In the genomic region with DNA sequence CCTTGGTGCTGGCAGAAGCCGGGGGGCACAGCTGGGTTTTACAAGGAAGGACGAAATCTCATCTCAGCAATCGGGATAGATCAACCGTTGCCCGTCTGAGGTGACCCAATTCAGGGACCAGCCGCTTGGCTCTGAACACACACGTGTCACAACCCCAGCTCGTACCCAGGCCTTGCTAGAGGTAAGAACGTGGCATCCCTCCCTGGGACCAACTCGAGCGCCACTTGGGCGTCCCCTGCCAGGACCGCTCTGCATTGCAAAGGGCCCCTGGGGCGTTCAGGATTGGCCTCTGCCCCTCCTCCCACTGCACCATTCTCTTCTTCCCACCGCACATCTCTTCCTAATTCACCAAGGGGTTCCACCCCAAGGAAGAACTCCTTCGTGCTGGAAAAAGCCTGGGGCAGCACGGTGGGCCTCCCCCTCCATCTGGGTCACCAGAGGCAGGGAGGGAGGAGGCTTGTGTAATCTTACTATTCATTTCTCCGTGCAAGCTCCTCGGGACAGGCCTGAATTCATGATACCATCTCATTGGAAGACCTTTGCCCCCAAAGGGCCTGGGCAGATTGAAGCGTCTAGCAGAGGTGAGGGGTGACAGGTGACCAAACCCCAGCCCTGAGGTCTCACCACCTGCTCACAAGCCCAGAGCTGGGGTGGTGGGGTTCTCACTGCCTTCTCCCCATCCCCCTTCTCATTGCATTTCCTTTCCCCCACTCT, we compare ENCODE assay signal across 9 cellular contexts.
DNase-seq lines count a peak whose midpoint lies in the region; ATAC-seq and TF ChIP-seq lines count a peak whose summit lies in the region.
"Had no signal": no experiment of that assay in that cellular context is flagged by ENCODE, and none has a peak within 500 bp of the region (broad histone marks: within the 10 kb centered on the region; RNA-seq: fewer than 3 reads in every experiment).

No MANE protein-coding gene starts in this region.

- no peak overlapping the region for H3K27ac Mint-ChIP-seq in stimulated activated effector memory CD8-positive, alpha-beta T cell treated with anti-CD3 and anti-CD28 coated beads, Interleukin-12 subunit alpha, Interleukin-12 subunit beta, amount 100 ng/mL, for 72 hours
- no peak overlapping the region for H3K27ac Mint-ChIP-seq in activated CD4-positive, alpha-beta memory T cell treated with anti-CD3 and anti-CD28 coated beads for 36 hours
- no peak overlapping the region for H3K27ac Mint-ChIP-seq in effector memory CD8-positive, alpha-beta T cell

- H3K27me3 ChIP-seq in HCT116 (ENCODE audit: insufficient read depth, low read length) = no peaks in the 10 kb centered on the region

- in situ Hi-C loops in astrocyte of the cerebellum (cut with HindIII; ENCODE audit: low sequenced_read_pairs) = no loop called here

- no peak for TF ChIP-seq RAD21 in HCT116 (IDR thresholded peaks at IDR 0.05; ENCODE audit: low read depth)

- DNase-seq in HCT116 (ENCODE audit: low read depth, low spot score) = no peak
- no peak for DNase-seq in astrocyte of the cerebellum (ENCODE audit: low read depth)
- no peak for DNase-seq in stimulated activated effector memory CD8-positive, alpha-beta T cell treated with anti-CD3 and anti-CD28 coated beads, Interleukin-12 subunit alpha, Interleukin-12 subunit beta, amount 100 ng/mL, for 72 hours (ENCODE audit: low spot score in 2 of 2)
- no peak for DNase-seq in effector CD4-positive, alpha-beta T cell
- DNase-seq in islet precursor cell = no peak
- DNase-seq in activated CD4-positive, alpha-beta memory T cell treated with anti-CD3 and anti-CD28 coated beads for 36 hours = no peak
- no peak for DNase-seq in effector memory CD8-positive, alpha-beta T cell

- no peak overlapping the region for H3K9ac ChIP-seq in HCT116 (ENCODE audit: low read length)

- no peaks in the 10 kb centered on the region for H3K9me3 ChIP-seq in HCT116 (ENCODE audit: control insufficient read depth in 1 of 2, insufficient read depth in 1 of 2, low read depth in 1 of 2, low read length in 2 of 2)
- H3K9me3 ChIP-seq in iPS-18c (ENCODE audit: control insufficient read depth, insufficient read depth, low read length) = no peaks in the 10 kb centered on the region

- POLR2A ChIA-PET in HCT116 (lab: Charles Lee) = no interaction called here
- POLR2A ChIA-PET in activated CD4-positive, alpha-beta memory T cell treated with anti-CD3 and anti-CD28 coated beads for 36 hours (lab: Charles Lee) = no interaction called here

- ATAC-seq in HCT116 = no peak; the same call in 1 of the 2 replicates
- no peak for ATAC-seq in stimulated activated effector memory CD8-positive, alpha-beta T cell treated with anti-CD3 and anti-CD28 coated beads, Interleukin-12 subunit alpha, Interleukin-12 subunit beta, amount 100 ng/mL, for 72 hours
- ATAC-seq in effector memory CD8-positive, alpha-beta T cell (replicated peaks) = no peak

- no peaks in the 10 kb centered on the region for H3K9me2 ChIP-seq in HCT116 (ENCODE audit: insufficient read depth)

- intact Hi-C loops in HCT116 (cut with micrococcal nuclease) = loop anchor here (10.0 kb wide), 1 partner anchor 890 kb away; no protein-coding TSS in a partner anchor
- intact Hi-C loops in activated CD4-positive, alpha-beta memory T cell treated with anti-CD3 and anti-CD28 coated beads for 36 hours (cut with micrococcal nuclease) = no loop called here

- no peak overlapping the region; the same call in 1 of the 2 replicates for H3K27ac ChIP-seq in HCT116 (ENCODE audit: low read depth, low read length)

- peak overlapping the region; percentile 40 for H3K4me3 Mint-ChIP-seq in stimulated activated effector memory CD8-positive, alpha-beta T cell treated with anti-CD3 and anti-CD28 coated beads, Interleukin-12 subunit alpha, Interleukin-12 subunit beta, amount 100 ng/mL, for 72 hours
- no peak overlapping the region for H3K4me3 Mint-ChIP-seq in activated CD4-positive, alpha-beta memory T cell treated with anti-CD3 and anti-CD28 coated beads for 36 hours
- H3K4me3 Mint-ChIP-seq in effector memory CD8-positive, alpha-beta T cell = peak overlapping the region in 1 of 2 donors; percentile 64

- H3K4me3 ChIP-seq in HCT116 (replicated peaks in 1 of 2; ENCODE audit: low read depth in 1 of 2, low read length in 2 of 2) = no peak overlapping the region
- peak overlapping the region; percentile 27 for H3K4me3 ChIP-seq in astrocyte of the cerebellum (ENCODE audit: low read depth, low read length)
- peak overlapping the region; percentile 25 for H3K4me3 ChIP-seq in iPS-18c (ENCODE audit: insufficient read depth, low read depth, low read length)

- TF ChIP-seq POLR2A in HCT116 (IDR thresholded peaks at IDR 0.05; ENCODE audit: borderline replicate concordance, extremely low read depth, insufficient read depth, insufficient read length) = no peak

- peaks cover 0 to 20% of the 10 kb centered on the region in 2 experiments; a peak in 2 of 4 replicates for H3K4me1 ChIP-seq in HCT116 (ENCODE audit: control insufficient read depth in 1 of 2, insufficient read depth in 2 of 2, low read length in 2 of 2)

- H3K4me1 Mint-ChIP-seq in stimulated activated effector memory CD8-positive, alpha-beta T cell treated with anti-CD3 and anti-CD28 coated beads, Interleukin-12 subunit alpha, Interleukin-12 subunit beta, amount 100 ng/mL, for 72 hours = peaks cover 7% of the 10 kb centered on the region
- H3K4me1 Mint-ChIP-seq in activated CD4-positive, alpha-beta memory T cell treated with anti-CD3 and anti-CD28 coated beads for 36 hours (ENCODE audit: low read depth) = peaks cover 4% of the 10 kb centered on the region
- peaks cover 5 to 10% of the 10 kb centered on the region in 2 donors for H3K4me1 Mint-ChIP-seq in effector memory CD8-positive, alpha-beta T cell (ENCODE audit: low read depth in 2 of 2)

- CTCF ChIA-PET in HCT116 (lab: Charles Lee) = interaction anchor here (1.7 to 3.5 kb wide), 2 partner anchors 9 to 517 kb away, joined by 5 to 11 read pairs; no protein-coding TSS in a partner anchor
- CTCF ChIA-PET in activated CD4-positive, alpha-beta memory T cell treated with anti-CD3 and anti-CD28 coated beads for 36 hours (lab: Charles Lee) = interaction anchor here (1.2 to 2.3 kb wide), 2 partner anchors 518 to 551 kb away, joined by 4 to 16 read pairs; no protein-coding TSS in a partner anchor

- RAD21 ChIA-PET in HCT116 (lab: Charles Lee; ENCODE audit: low non-redundant PET in 1 of 2, low total read pairs in 2 of 2, uncharacterized antibody in 2 of 2, unreplicated experiment in 2 of 2) = interaction anchor here in 1 of 2 experiments (0.6 kb wide), 1 partner anchor 512 kb away, joined by 3 read pairs; no protein-coding TSS in a partner anchor

- no peaks in the 10 kb centered on the region for H3K36me3 ChIP-seq in HCT116 (ENCODE audit: control insufficient read depth in 1 of 2, insufficient read depth in 2 of 2, low read length in 2 of 2)

- no peaks in the 10 kb centered on the region for H3K36me3 Mint-ChIP-seq in stimulated activated effector memory CD8-positive, alpha-beta T cell treated with anti-CD3 and anti-CD28 coated beads, Interleukin-12 subunit alpha, Interleukin-12 subunit beta, amount 100 ng/mL, for 72 hours
- no peaks in the 10 kb centered on the region for H3K36me3 Mint-ChIP-seq in activated CD4-positive, alpha-beta memory T cell treated with anti-CD3 and anti-CD28 coated beads for 36 hours
- H3K36me3 Mint-ChIP-seq in effector memory CD8-positive, alpha-beta T cell (ENCODE audit: insufficient read depth) = no peaks in the 10 kb centered on the region
- H3K36me3 Mint-ChIP-seq: brain had no signal

- H3K79me2 ChIP-seq in HCT116 (ENCODE audit: insufficient read depth, low read length) = no peaks in the 10 kb centered on the region

- H3K4me2 ChIP-seq in HCT116 (ENCODE audit: low read length) = peak overlapping the region; percentile 39; the same call in 1 of the 2 replicates

- peak overlapping the region; percentile 89 for H2AFZ ChIP-seq in HCT116 (ENCODE audit: low read depth, low read length, poor library complexity, severe bottlenecking)

- BruUV-seq in HCT116 (replicated peaks; lab: Mats Ljungman, UMichigan) = no TSS peak

- H4K20me1 ChIP-seq in HCT116 (ENCODE audit: insufficient read depth) = no peaks in the 10 kb centered on the region

- H3K9me3 Mint-ChIP-seq in stimulated activated effector memory CD8-positive, alpha-beta T cell treated with anti-CD3 and anti-CD28 coated beads, Interleukin-12 subunit alpha, Interleukin-12 subunit beta, amount 100 ng/mL, for 72 hours = no peaks in the 10 kb centered on the region
- no peaks in the 10 kb centered on the region for H3K9me3 Mint-ChIP-seq in activated CD4-positive, alpha-beta memory T cell treated with anti-CD3 and anti-CD28 coated beads for 36 hours
- no peaks in the 10 kb centered on the region for H3K9me3 Mint-ChIP-seq in effector memory CD8-positive, alpha-beta T cell
- H3K9me3 Mint-ChIP-seq: brain had no signal

- H3K27me3 Mint-ChIP-seq in activated CD4-positive, alpha-beta memory T cell treated with anti-CD3 and anti-CD28 coated beads for 36 hours = peaks cover 8% of the 10 kb centered on the region
- peaks cover 35 to 48% of the 10 kb centered on the region in 2 donors for H3K27me3 Mint-ChIP-seq in effector memory CD8-positive, alpha-beta T cell

- no peak for TF ChIP-seq CTCF in HCT116 (IDR thresholded peaks at IDR 0.05 in 2 of 3, conservative IDR thresholded peaks at IDR 0.05 in 1 of 3; ENCODE audit: borderline replicate concordance in 1 of 3, insufficient read depth in 1 of 3, low read depth in 2 of 3, low read length in 2 of 3)
- no peak for TF ChIP-seq CTCF in astrocyte of the cerebellum (IDR thresholded peaks at IDR 0.05; ENCODE audit: low read depth, low read length, missing control alignments)

TF ChIP-seq in HCT116, 20 proteins besides CTCF, POLR2A, EP300 and RAD21 (continues in another document):
- TF ChIP-seq FOSL1 (IDR thresholded peaks at IDR 0.05; ENCODE audit: low read depth) (no peak), SP1 (IDR thresholded peaks at IDR 0.05; ENCODE audit: low read depth) (no peak), MAX (IDR thresholded peaks at IDR 0.05) (no peak), ZFX (IDR thresholded peaks at IDR 0.05) (no peak), CBX3 (IDR thresholded peaks at IDR 0.05; ENCODE audit: low read depth) (no peak), EZH2phosphoT487 (IDR thresholded peaks at IDR 0.05; ENCODE audit: borderline replicate concordance) (no peak), SIN3A (IDR thresholded peaks at IDR 0.05; ENCODE audit: low read depth) (no peak), JUND (IDR thresholded peaks at IDR 0.05) (no peak), YY1 (IDR thresholded peaks at IDR 0.05; ENCODE audit: extremely low read depth, insufficient replicate concordance, low read depth, low read length) (no peak), ATF3 (IDR thresholded peaks at IDR 0.05) (no peak), SRF (IDR thresholded peaks at IDR 0.05; ENCODE audit: low read depth) (no peak)

Comparison
In these comparisons a context has a peak if more than half of its experiments do, and no peak if none do; other contexts are left out.
1. H3K4me3 ChIP-seq: peak in astrocyte of the cerebellum (single experiment) and iPS-18c (single experiment); none in HCT116 (0 of 2).